Comparison of ENCODE assay signal across 13 cellular contexts in genomic region chr12:45907955-45908354, GRCh38.
DNase-seq lines count a peak whose midpoint lies in the region; ATAC-seq lines count a peak whose summit lies in the region.
"Had no signal": no experiment of that assay in that cellular context is flagged by ENCODE, and none has a peak within 500 bp of the region (broad histone marks: within the 10 kb centered on the region; RNA-seq: fewer than 3 reads in every experiment).

No MANE protein-coding gene starts in this region.

- intact Hi-C loops in naive thymus-derived CD4-positive, alpha-beta T cell (cut with micrococcal nuclease) = no loop called here

- H3K27me3 Mint-ChIP-seq in memory B cell = no peaks in the 10 kb centered on the region
- no peaks in the 10 kb centered on the region for H3K27me3 Mint-ChIP-seq in naive thymus-derived CD4-positive, alpha-beta T cell
- H3K27me3 Mint-ChIP-seq: brain, T-helper 17 cell had no signal

- POLR2A ChIA-PET in naive thymus-derived CD4-positive, alpha-beta T cell (lab: Charles Lee) = no interaction called here

- H3K9me3 ChIP-seq in naive thymus-derived CD4-positive, alpha-beta T cell (ENCODE audit: control insufficient read depth in 2 of 3, low read length in 3 of 3) = no peaks in the 10 kb centered on the region
- H3K9me3 ChIP-seq: left lung had no signal

- H3K36me3 Mint-ChIP-seq in memory B cell = peaks cover 4% of the 10 kb centered on the region
- H3K36me3 Mint-ChIP-seq in naive thymus-derived CD4-positive, alpha-beta T cell = peaks cover 5 to 23% (median 15%) of the 10 kb centered on the region in 5 donors

- H3K27ac ChIP-seq in naive thymus-derived CD4-positive, alpha-beta T cell (ENCODE audit: low read depth, low read length) = no peak overlapping the region
- H3K27ac ChIP-seq: left lung had no signal

- CTCF ChIA-PET in naive thymus-derived CD4-positive, alpha-beta T cell (lab: Charles Lee) = no interaction called here

- no peaks in the 10 kb centered on the region for H3K9me3 Mint-ChIP-seq in memory B cell
- no peaks in the 10 kb centered on the region for H3K9me3 Mint-ChIP-seq in naive thymus-derived CD4-positive, alpha-beta T cell
- H3K9me3 Mint-ChIP-seq: brain had no signal

- peaks cover 0 to 9% (median 0%) of the 10 kb centered on the region in 3 experiments for H3K36me3 ChIP-seq in naive thymus-derived CD4-positive, alpha-beta T cell (ENCODE audit: control insufficient read depth in 2 of 3, insufficient read depth in 3 of 3, low read length in 3 of 3)

- H3K27ac Mint-ChIP-seq in memory B cell = no peak overlapping the region
- H3K27ac Mint-ChIP-seq in naive thymus-derived CD4-positive, alpha-beta T cell = no peak overlapping the region
- H3K27ac Mint-ChIP-seq: brain, T-helper 17 cell had no signal

- ATAC-seq in GM18907 (IDR thresholded peaks at IDR 0.05; ENCODE audit: unreplicated experiment) (peak; percentile 87), GM21825 (IDR thresholded peaks at IDR 0.05; ENCODE audit: unreplicated experiment) (peak; percentile 76), HG03432 (IDR thresholded peaks at IDR 0.05; ENCODE audit: unreplicated experiment) (peak; percentile 76), memory B cell (ENCODE audit: low read depth) (peak; percentile 99)
- no peak for ATAC-seq in naive thymus-derived CD4-positive, alpha-beta T cell
- ATAC-seq: esophagus mucosa, left lung, T-helper 17 cell had no signal

- H3K4me1 Mint-ChIP-seq in memory B cell = peaks cover 9% of the 10 kb centered on the region
- H3K4me1 Mint-ChIP-seq in naive thymus-derived CD4-positive, alpha-beta T cell = no peaks in the 10 kb centered on the region
- H3K4me1 Mint-ChIP-seq: T-helper 17 cell had no signal

- no peak overlapping the region for H3K4me3 ChIP-seq in naive thymus-derived CD4-positive, alpha-beta T cell (ENCODE audit: low read length)
- H3K4me3 ChIP-seq: left lung had no signal

- no peaks in the 10 kb centered on the region for H3K27me3 ChIP-seq in naive thymus-derived CD4-positive, alpha-beta T cell (ENCODE audit: control insufficient read depth in 2 of 2, insufficient read depth in 2 of 2, low read length in 2 of 2)
- H3K27me3 ChIP-seq: left lung had no signal

- H3K4me3 Mint-ChIP-seq in memory B cell = no peak overlapping the region
- no peak overlapping the region for H3K4me3 Mint-ChIP-seq in naive thymus-derived CD4-positive, alpha-beta T cell
- H3K4me3 Mint-ChIP-seq: brain, T-helper 17 cell had no signal

- DNase-seq in memory B cell (ENCODE audit: low spot score in 2 of 2) = peak in 1 of 2 donors; percentile 5
- no peak for DNase-seq in naive thymus-derived CD4-positive, alpha-beta T cell
- no peak for DNase-seq in stimulated activated naive CD4-positive, alpha-beta T cell (lab: John Stamatoyannopoulos, UW)
- DNase-seq in activated CD4-positive, CD25-positive, alpha-beta regulatory T cell (lab: John Stamatoyannopoulos, UW) = no peak
- DNase-seq: DMS 273 treated with DMSO at 0.1 percent for 48 hours, left lung, NCI-H524, T-helper 17 cell had no signal

- H3K4me1 ChIP-seq in naive thymus-derived CD4-positive, alpha-beta T cell (ENCODE audit: control insufficient read depth in 2 of 2, insufficient read depth in 2 of 2, low read length in 2 of 2) = no peaks in the 10 kb centered on the region
- H3K4me1 ChIP-seq: left lung had no signal
